ENCODE assay signal across 1 cellular context in the genomic region with DNA sequence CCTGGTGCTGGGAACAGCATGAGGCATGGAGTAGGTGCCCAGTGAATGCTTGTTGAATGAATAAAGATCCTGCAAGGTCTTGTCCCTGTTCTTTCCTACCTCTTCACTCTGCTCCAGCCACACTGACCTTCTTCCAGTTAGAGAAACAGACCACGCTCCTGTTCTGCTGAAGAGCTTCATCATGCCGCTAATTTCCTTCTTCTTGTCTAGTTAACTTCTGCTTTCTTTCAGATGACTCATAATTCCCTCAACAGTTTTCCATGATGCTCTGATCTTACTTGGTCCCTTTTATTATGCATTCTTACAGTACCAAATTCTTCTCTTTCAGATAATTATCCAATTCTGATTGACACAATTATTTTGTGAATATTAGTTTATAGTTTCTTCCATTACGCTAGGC.
TF ChIP-seq lines count a peak whose summit lies in the region.

No MANE protein-coding gene starts in this region.

TF ChIP-seq in GM23338, 12 proteins besides CTCF, POLR2A, EP300 and RAD21 (continued from another document):
- TF ChIP-seq ZNF114 (CRISPR knock-in tag; IDR thresholded peaks at IDR 0.05) (no peak), POLR2AphosphoS5 (IDR thresholded peaks at IDR 0.05; ENCODE audit: low read depth) (no peak)
- TF ChIP-seq, protein P1, sequence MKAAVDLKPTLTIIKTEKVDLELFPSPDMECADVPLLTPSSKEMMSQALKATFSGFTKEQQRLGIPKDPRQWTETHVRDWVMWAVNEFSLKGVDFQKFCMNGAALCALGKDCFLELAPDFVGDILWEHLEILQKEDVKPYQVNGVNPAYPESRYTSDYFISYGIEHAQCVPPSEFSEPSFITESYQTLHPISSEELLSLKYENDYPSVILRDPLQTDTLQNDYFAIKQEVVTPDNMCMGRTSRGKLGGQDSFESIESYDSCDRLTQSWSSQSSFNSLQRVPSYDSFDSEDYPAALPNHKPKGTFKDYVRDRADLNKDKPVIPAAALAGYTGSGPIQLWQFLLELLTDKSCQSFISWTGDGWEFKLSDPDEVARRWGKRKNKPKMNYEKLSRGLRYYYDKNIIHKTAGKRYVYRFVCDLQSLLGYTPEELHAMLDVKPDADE (IDR thresholded peaks at IDR 0.05), result no peak
